Comparison of ENCODE assay signal across 11 cellular contexts in the genomic region with DNA sequence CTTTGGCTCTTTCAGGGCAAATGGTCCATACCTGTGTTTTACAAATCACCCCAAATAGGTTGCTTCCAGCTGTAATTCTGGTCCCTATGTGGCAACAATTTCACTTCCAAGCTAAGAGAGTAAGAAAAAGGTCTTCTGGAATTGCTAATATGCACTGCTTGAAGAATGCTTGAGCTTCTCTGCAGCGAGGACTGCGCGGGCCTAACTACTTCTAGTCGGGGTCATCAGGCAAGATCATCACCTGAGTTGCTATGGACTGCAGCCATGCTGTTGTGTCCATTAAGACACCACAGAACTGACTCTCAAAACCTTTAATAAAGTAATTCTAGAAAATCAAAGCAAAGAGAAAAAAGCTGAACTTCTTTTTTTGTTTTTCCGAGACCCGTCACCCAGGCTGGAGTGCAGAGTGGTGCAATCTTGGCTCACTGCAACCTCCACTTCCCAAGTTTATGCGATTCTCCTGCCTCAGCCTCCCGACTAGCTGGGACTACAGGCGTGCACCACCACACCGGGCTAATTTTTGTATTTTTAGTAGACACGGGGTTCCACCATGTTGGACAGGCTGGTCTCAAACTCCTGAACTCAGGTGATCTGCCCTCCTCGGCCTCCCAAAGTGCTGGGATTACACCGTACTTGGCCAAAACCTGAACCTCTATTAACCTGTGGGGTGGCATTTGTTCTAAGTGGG. TPM values are rescaled to one million over a fixed set of nuclear protein-coding genes. Genes with fewer than 3 reads are reported as not detected.
DNase-seq lines count a peak whose midpoint lies in the region; ATAC-seq and TF ChIP-seq lines count a peak whose summit lies in the region.
"Had no signal": no experiment of that assay in that cellular context is flagged by ENCODE, and none has a peak within 500 bp of the region (broad histone marks: within the 10 kb centered on the region; RNA-seq: fewer than 3 reads in every experiment).

No MANE protein-coding gene starts in this region.

- DNase-seq in activated CD8-positive, alpha-beta memory T cell treated with anti-CD3 and anti-CD28 coated beads, Interleukin-2, amount 10 ng/mL, durations not matched to agents 7 days and 5 days = no peak
- no peak for DNase-seq in activated CD8-positive, alpha-beta memory T cell treated with anti-CD3 and anti-CD28 coated beads, Interleukin-2, amount 50 U/mL, for 48 hours
- no peak for DNase-seq in adrenal gland
- no peak for DNase-seq in right lobe of liver
- no peak for DNase-seq in thoracic aorta (ENCODE audit: low spot score)
- DNase-seq in SHP77 (lab: John Stamatoyannopoulos, UW) = no peak
- no peak for DNase-seq in NCI-H128 (lab: John Stamatoyannopoulos, UW; ENCODE audit: unreplicated experiment)
- DNase-seq: AML-193, NCI-H446 had no signal

- H3K4me1 Mint-ChIP-seq in activated CD8-positive, alpha-beta memory T cell treated with anti-CD3 and anti-CD28 coated beads, Interleukin-2, amount 10 ng/mL, durations not matched to agents 7 days and 5 days = peaks cover 58% of the 10 kb centered on the region

- TF ChIP-seq POLR2A in adrenal gland (IDR thresholded peaks at IDR 0.05) = no peak
- no peak for TF ChIP-seq POLR2A in right lobe of liver (IDR thresholded peaks at IDR 0.05)

- peak overlapping the region; percentile 82 for H3K4me3 Mint-ChIP-seq in activated CD8-positive, alpha-beta memory T cell treated with anti-CD3 and anti-CD28 coated beads, Interleukin-2, amount 10 ng/mL, durations not matched to agents 7 days and 5 days

- WGBS in adrenal gland, 4 donors = 91 to 96% (median 94%) methylated on average over 13 of the region's 13 CpGs
- WGBS in right lobe of liver (ENCODE audit: insufficient coverage, low coverage, low lambda C conversion rate, missing lambda C conversion rate) = 77% methylated on average over 10 of the region's 13 CpGs

- peak overlapping the region in 1 of 4 donors; percentile 86 for H3K4me3 ChIP-seq in adrenal gland
- peak overlapping the region in 1 of 3 donors; percentile 67 for H3K4me3 ChIP-seq in right lobe of liver
- H3K4me3 ChIP-seq in thoracic aorta = peak overlapping the region; percentile 91

- peak overlapping the region in 4 of 5 donors; percentile 1 to 100 (median 98) for H3K27ac ChIP-seq in adrenal gland
- H3K27ac ChIP-seq in right lobe of liver = peak overlapping the region in 2 of 3 donors; percentile 43 to 99
- H3K27ac ChIP-seq in thoracic aorta = peak overlapping the region in 1 of 2 donors; percentile 96

- H3K9me3 ChIP-seq in adrenal gland (replicated peaks in 1 of 3) = no peaks in the 10 kb centered on the region
- H3K9me3 ChIP-seq in right lobe of liver = no peaks in the 10 kb centered on the region
- no peaks in the 10 kb centered on the region for H3K9me3 ChIP-seq in thoracic aorta

- H3K36me3 Mint-ChIP-seq in activated CD8-positive, alpha-beta memory T cell treated with anti-CD3 and anti-CD28 coated beads, Interleukin-2, amount 10 ng/mL, durations not matched to agents 7 days and 5 days = peaks cover 44% of the 10 kb centered on the region

- peaks cover 18 to 48% of the 10 kb centered on the region in 2 donors for H3K4me1 ChIP-seq in adrenal gland (replicated peaks in 1 of 2)
- peaks cover 0 to 51% (median 9%) of the 10 kb centered on the region in 4 donors for H3K4me1 ChIP-seq in right lobe of liver
- peaks cover 33 to 62% of the 10 kb centered on the region in 2 donors for H3K4me1 ChIP-seq in thoracic aorta (ENCODE audit: control insufficient read depth in 1 of 2, low read depth in 2 of 2)

- intact Hi-C loops in adrenal gland (cut with DNase I) = no loop called here
- intact Hi-C loops in right lobe of liver (cut with DNase I) = no loop called here

- no peak for TF ChIP-seq CTCF in adrenal gland (IDR thresholded peaks at IDR 0.05)
- TF ChIP-seq CTCF in right lobe of liver (IDR thresholded peaks at IDR 0.05) = no peak
- no peak for TF ChIP-seq CTCF in thoracic aorta (IDR thresholded peaks at IDR 0.05)

- ATAC-seq in activated CD8-positive, alpha-beta memory T cell treated with anti-CD3 and anti-CD28 coated beads, Interleukin-2, amount 10 ng/mL, durations not matched to agents 7 days and 5 days = no peak
- ATAC-seq in right lobe of liver (no peak), thoracic aorta (ENCODE audit: insufficient number of reproducible peaks, low FRiP score, low read depth) (no peak), HG03175 (IDR thresholded peaks at IDR 0.05; ENCODE audit: unreplicated experiment) (no peak)

- CTCF ChIA-PET in activated CD8-positive, alpha-beta memory T cell treated with anti-CD3 and anti-CD28 coated beads, Interleukin-2, amount 10 ng/mL, durations not matched to agents 7 days and 5 days (lab: Charles Lee) = interaction anchor here (0.5 to 4.2 kb wide), 7 partner anchors 9 to 1091 kb away, joined by 3 to 43 read pairs (median 4); partner anchors contain the start of gene TOMM22

- H3K36me3 ChIP-seq in adrenal gland (replicated peaks in 1 of 2) (no peaks in the 10 kb centered on the region), right lobe of liver (no peaks in the 10 kb centered on the region), thoracic aorta (peaks cover 4% of the 10 kb centered on the region)
- H3K36me3 ChIP-seq: cardiac muscle cell had no signal

- H3K27me3 ChIP-seq in adrenal gland = no peaks in the 10 kb centered on the region
- H3K27me3 ChIP-seq in right lobe of liver = no peaks in the 10 kb centered on the region
- no peaks in the 10 kb centered on the region for H3K27me3 ChIP-seq in thoracic aorta (replicated peaks; ENCODE audit: insufficient read depth)
- H3K27me3 ChIP-seq: cardiac muscle cell had no signal

- H3K27ac Mint-ChIP-seq in activated CD8-positive, alpha-beta memory T cell treated with anti-CD3 and anti-CD28 coated beads, Interleukin-2, amount 10 ng/mL, durations not matched to agents 7 days and 5 days = peak overlapping the region; percentile 99

- H3K9me3 Mint-ChIP-seq in activated CD8-positive, alpha-beta memory T cell treated with anti-CD3 and anti-CD28 coated beads, Interleukin-2, amount 10 ng/mL, durations not matched to agents 7 days and 5 days (ENCODE audit: low read depth) = no peaks in the 10 kb centered on the region

- H3K27me3 Mint-ChIP-seq in activated CD8-positive, alpha-beta memory T cell treated with anti-CD3 and anti-CD28 coated beads, Interleukin-2, amount 10 ng/mL, durations not matched to agents 7 days and 5 days = no peaks in the 10 kb centered on the region

RNA-seq across cellular contexts. Expression of gene JOSD1, which starts 2.2 kb away (rescaled TPM):
- total RNA-seq in activated CD8-positive, alpha-beta memory T cell treated with anti-CD3 and anti-CD28 coated beads, Interleukin-2, amount 10 ng/mL, durations not matched to agents 7 days and 5 days = 10 to 100 TPM; 74.0 to 77.0 TPM
- 10 to 100 TPM; 35.5 to 93.4 (median 47.3) TPM for total RNA-seq in adrenal gland
- 10 to 100 TPM; 14.3 to 27.2 (median 18.1) TPM for polyA plus RNA-seq in adrenal gland
- 10 to 100 TPM; 13.0 to 32.2 (median 21.7) TPM for total RNA-seq in right lobe of liver
- total RNA-seq in thoracic aorta = 10 to 100 TPM; 45.6 to 83.9 TPM

RNA-seq across cellular contexts. Expression of gene GTPBP1, which starts 7.2 kb away (rescaled TPM):
- total RNA-seq in activated CD8-positive, alpha-beta memory T cell treated with anti-CD3 and anti-CD28 coated beads, Interleukin-2, amount 10 ng/mL, durations not matched to agents 7 days and 5 days = 100 to 1,000 TPM; 116 to 146 TPM
- total RNA-seq in adrenal gland (10 to 100 TPM; 31.8 to 56.9 (median 42.9) TPM), right lobe of liver (10 to 100 TPM; 13.4 to 21.6 (median 16.7) TPM), thoracic aorta (10 to 100 TPM; 42.9 to 73.5 TPM)
- polyA plus RNA-seq in adrenal gland = 10 to 100 TPM; 14.0 to 33.7 (median 31.9) TPM

RNA-seq across cellular contexts. Expression of gene TOMM22, which starts 16.8 kb away (rescaled TPM):
- 10 to 100 TPM; 61.1 to 94.9 TPM for total RNA-seq in activated CD8-positive, alpha-beta memory T cell treated with anti-CD3 and anti-CD28 coated beads, Interleukin-2, amount 10 ng/mL, durations not matched to agents 7 days and 5 days
- total RNA-seq in adrenal gland = 10 to 100 TPM; 20.8 to 82.2 (median 55.3) TPM
- polyA plus RNA-seq in adrenal gland = 10 to 100 TPM; 16.9 to 86.3 (median 18.3) TPM
- total RNA-seq in right lobe of liver = 10 to 100 TPM; 23.2 to 36.8 (median 32.4) TPM
- total RNA-seq in thoracic aorta = 10 to 100 TPM; 16.1 to 35.8 TPM

RNA-seq across cellular contexts. Expression of gene CBY1, which starts 42.1 kb away (rescaled TPM):
- 10 to 100 TPM; 11.2 to 12.0 TPM for total RNA-seq in activated CD8-positive, alpha-beta memory T cell treated with anti-CD3 and anti-CD28 coated beads, Interleukin-2, amount 10 ng/mL, durations not matched to agents 7 days and 5 days
- 10 to 100 TPM; 23.8 to 60.9 (median 44.5) TPM for total RNA-seq in adrenal gland
- polyA plus RNA-seq in adrenal gland = 10 to 100 TPM; 61.9 to 96.0 (median 71.2) TPM
- total RNA-seq in right lobe of liver = 10 to 100 TPM in 4 of 6 experiments, 1 to 10 TPM in 2; 6.1 to 14.4 (median 11.6) TPM
- total RNA-seq in thoracic aorta = 10 to 100 TPM; 13.8 TPM

RNA-seq across cellular contexts. Expression of gene FAM227A, which starts 42.4 kb away (rescaled TPM):
- under 1 TPM; 0.12 to 0.40 TPM for total RNA-seq in activated CD8-positive, alpha-beta memory T cell treated with anti-CD3 and anti-CD28 coated beads, Interleukin-2, amount 10 ng/mL, durations not matched to agents 7 days and 5 days
- total RNA-seq in adrenal gland = 1 to 10 TPM in 2 of 8 donors, under 1 TPM in 6; 0.43 to 2.1 (median 0.77) TPM
- 1 to 10 TPM in 2 of 3 donors, under 1 TPM in 1; 0.55 to 7.3 (median 1.2) TPM for polyA plus RNA-seq in adrenal gland
- under 1 TPM in 4 of 6 experiments, not detected in 2; 0.02 to 0.20 (median 0.16) TPM for total RNA-seq in right lobe of liver
- 1 to 10 TPM in 1 of 2 donors, under 1 TPM in 1; 0.71 to 1.9 TPM for total RNA-seq in thoracic aorta
